Comparison of ENCODE assay signal across 8 cellular contexts in the genomic region with DNA sequence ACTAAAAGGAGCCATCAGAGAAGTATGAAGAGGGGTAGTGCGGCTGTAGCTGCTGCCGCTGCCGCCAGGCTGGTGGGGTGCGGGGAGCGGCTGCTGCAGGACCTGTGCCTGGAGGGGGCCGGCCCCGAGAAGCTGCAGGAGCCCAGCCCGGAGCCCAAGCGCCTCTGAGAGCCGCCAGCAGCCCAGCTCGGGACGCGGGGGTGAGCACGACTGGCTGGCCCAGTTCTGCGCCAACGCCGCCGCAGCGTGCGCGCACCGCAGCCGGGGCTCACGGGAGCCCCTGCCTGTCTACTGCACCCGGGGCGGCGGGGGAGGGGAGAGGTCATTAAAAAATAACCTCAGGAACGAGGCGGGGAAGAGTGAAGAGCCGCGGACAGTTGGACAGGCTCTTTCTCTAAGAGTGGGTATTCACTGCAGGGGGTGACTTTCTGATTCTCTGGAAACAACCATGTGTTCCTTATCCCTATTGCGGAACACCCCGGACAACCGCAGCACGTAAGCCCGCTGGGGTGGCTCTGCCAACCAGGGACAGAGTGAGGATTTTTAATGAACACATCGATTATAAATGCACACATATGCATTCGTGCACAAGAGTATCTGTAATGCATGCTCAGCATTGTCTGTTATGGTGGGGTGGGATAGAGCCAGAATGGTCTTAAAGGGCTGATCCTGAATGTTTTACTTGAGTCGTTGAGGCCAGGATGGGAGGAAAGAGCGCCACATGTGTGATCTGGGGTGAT. TPM values are rescaled to one million over a fixed set of nuclear protein-coding genes. Genes with fewer than 3 reads are reported as not detected.
DNase-seq lines count a peak whose midpoint lies in the region; ATAC-seq and TF ChIP-seq lines count a peak whose summit lies in the region.

No MANE protein-coding gene starts in this region.

- no peak overlapping the region for H4K8ac ChIP-seq in H9 (replicated peaks; ENCODE audit: insufficient read length, low read depth, low read length)

- WGBS in H9 (ENCODE audit: extremely low coverage, insufficient read length, low lambda C conversion rate), result no CpG with 5 or more reads among the region's 40 CpGs

- TF ChIP-seq CTCF in H9 (conservative IDR thresholded peaks at IDR 0.05) (peak; percentile 27; the same call in 1 of the 3 replicates), mesothelial cell of epicardium (IDR thresholded peaks at IDR 0.05; ENCODE audit: unreplicated experiment) (no peak)

- H3K79me1 ChIP-seq in H9 (ENCODE audit: insufficient read depth, low read depth, low read length, poor library complexity, severe bottlenecking), result no peaks in the 10 kb centered on the region

- no peak overlapping the region for H3K27ac ChIP-seq in H9 (ENCODE audit: insufficient read length, low read depth, low read length)
- H3K27ac ChIP-seq in substantia nigra (ENCODE audit: low read depth, low read length, poor library complexity, severe bottlenecking), result peak overlapping the region; percentile 7

- H3K18ac ChIP-seq in H9 (ENCODE audit: insufficient read length, low read depth, low read length), result no peak overlapping the region

- H3K27me3 Mint-ChIP-seq in H9 (ENCODE audit: low read depth) (peaks cover 53% of the 10 kb centered on the region), mesothelial cell of epicardium (ENCODE audit: low read depth) (peaks cover 12% of the 10 kb centered on the region)
- peaks cover 55 to 63% of the 10 kb centered on the region in 2 donors for H3K27me3 Mint-ChIP-seq in effector memory CD8-positive, alpha-beta T cell

- no peak overlapping the region; a peak in 1 of 7 replicates for H3K27ac Mint-ChIP-seq in H9
- no peak overlapping the region for H3K27ac Mint-ChIP-seq in effector memory CD8-positive, alpha-beta T cell
- H3K27ac Mint-ChIP-seq in mesothelial cell of epicardium, result peak overlapping the region; percentile 72

- peak overlapping the region; percentile 71 for H2AFZ ChIP-seq in H9 (ENCODE audit: low read length)

- H4K91ac ChIP-seq in H9 (ENCODE audit: insufficient read length, low read depth, low read length), result no peak overlapping the region

- H3K27me3 ChIP-seq in H9 (ENCODE audit: insufficient read depth, low read length), result no peaks in the 10 kb centered on the region

- no peak overlapping the region for H3K56ac ChIP-seq in H9 (ENCODE audit: insufficient read length, low read depth, low read length)

- H3K14ac ChIP-seq in H9 (ENCODE audit: insufficient read depth, low read length), result no peak overlapping the region

- no peak overlapping the region for H2AK5ac ChIP-seq in H9 (ENCODE audit: insufficient read length, low read length)

- H2BK12ac ChIP-seq in H9 (ENCODE audit: insufficient read length, low read depth, low read length), result no peak overlapping the region

- no peak overlapping the region for H2BK120ac ChIP-seq in H9 (ENCODE audit: low read depth, low read length, poor library complexity, severe bottlenecking)

- H3K4me3 Mint-ChIP-seq in H9 (peak overlapping the region; percentile 75 to 83), mesothelial cell of epicardium (peak overlapping the region; percentile 85)
- H3K4me3 Mint-ChIP-seq in effector memory CD8-positive, alpha-beta T cell, result peak overlapping the region; percentile 5 to 53

- H3K4me2 ChIP-seq in H9 (ENCODE audit: insufficient read depth, insufficient read length, low read length), result peak overlapping the region; percentile 62

- no peaks in the 10 kb centered on the region; the same call in 1 of the 2 replicates for H3K4me1 ChIP-seq in H9 (ENCODE audit: insufficient read depth, low read length)

- no peaks in the 10 kb centered on the region for H4K20me1 ChIP-seq in H9 (ENCODE audit: control insufficient read depth, insufficient read depth, insufficient read length)

- H3K36me3 Mint-ChIP-seq in H9 (ENCODE audit: insufficient read depth in 1 of 3, low read depth in 3 of 3) (no peaks in the 10 kb centered on the region), mesothelial cell of epicardium (no peaks in the 10 kb centered on the region)
- H3K36me3 Mint-ChIP-seq in effector memory CD8-positive, alpha-beta T cell (ENCODE audit: insufficient read depth), result no peaks in the 10 kb centered on the region

- H3K23ac ChIP-seq in H9 (ENCODE audit: insufficient read length, low read depth, low read length), result no peak overlapping the region

- H3K9ac ChIP-seq in H9 (ENCODE audit: extremely low read depth, insufficient read length, low read length), result peak overlapping the region; percentile 52

- H4K5ac ChIP-seq in H9 (ENCODE audit: insufficient read length, low read depth, low read length), result no peak overlapping the region

- no peak overlapping the region for H3T11ph ChIP-seq in H9 (ENCODE audit: low read length)

- no peak overlapping the region for H3K4ac ChIP-seq in H9 (ENCODE audit: low read depth, low read length)

- DNase-seq in H9 (peak; percentile 67), NCI-H526 treated with DMSO at 0.1 percent for 48 hours (lab: John Stamatoyannopoulos, UW) (peak; percentile 54), mesothelial cell of epicardium (ENCODE audit: low spot score in 2 of 2, unreplicated experiment in 2 of 2) (peak; percentile 40 to 71), substantia nigra (lab: John Stamatoyannopoulos, UW) (peak in 40 of 49 donors; percentile 4 to 62 (median 30)), OCI-M1 (lab: John Stamatoyannopoulos, UW) (no peak), ureter (ENCODE audit: low spot score) (no peak)
- DNase-seq in effector memory CD8-positive, alpha-beta T cell, result peak in 1 of 3 experiments; percentile 6

- H3K23me2 ChIP-seq in H9 (ENCODE audit: insufficient read length, low read depth, low read length, poor library complexity, severe bottlenecking), result peaks cover 9% of the 10 kb centered on the region

- no peak overlapping the region for H2BK15ac ChIP-seq in H9 (ENCODE audit: low read depth, low read length)

- H3K9me3 Mint-ChIP-seq in H9, result no peaks in the 10 kb centered on the region
- no peaks in the 10 kb centered on the region for H3K9me3 Mint-ChIP-seq in effector memory CD8-positive, alpha-beta T cell
- H3K9me3 Mint-ChIP-seq in mesothelial cell of epicardium, result no peaks in the 10 kb centered on the region

- no peaks in the 10 kb centered on the region for H3K9me3 ChIP-seq in H9 (ENCODE audit: control insufficient read depth, low read depth, low read length)

- H3K4me1 Mint-ChIP-seq in H9, result peaks cover 19 to 22% of the 10 kb centered on the region in 2 experiments
- H3K4me1 Mint-ChIP-seq in effector memory CD8-positive, alpha-beta T cell (ENCODE audit: low read depth in 2 of 2), result peaks cover 7 to 12% of the 10 kb centered on the region in 2 donors
- H3K4me1 Mint-ChIP-seq in mesothelial cell of epicardium, result peaks cover 31% of the 10 kb centered on the region

- H2BK5ac ChIP-seq in H9 (ENCODE audit: insufficient read length, low read length), result no peak overlapping the region

- ATAC-seq in GM18498 (IDR thresholded peaks at IDR 0.05; ENCODE audit: unreplicated experiment), result peak; percentile 63
- ATAC-seq in effector memory CD8-positive, alpha-beta T cell (replicated peaks), result peak; percentile 47

- H3K79me2 ChIP-seq in H9 (ENCODE audit: insufficient read depth, low read length), result no peaks in the 10 kb centered on the region

- H2BK20ac ChIP-seq in H9 (ENCODE audit: low read depth, low read length, poor library complexity, severe bottlenecking), result no peak overlapping the region

RNA-seq across cellular contexts. Expression of gene GAS2, which starts 0.5 kb away (rescaled TPM):
- total RNA-seq in H9 (2021), result 1.7 and 1.8 TPM in 2 replicates
- total RNA-seq in mesothelial cell of epicardium, result 14.8 to 17.8 TPM (median 14.9 TPM) in 3 replicates
- 12.6 TPM for total RNA-seq in ureter

RNA-seq across cellular contexts. Expression of gene FANCF, which starts 41.2 kb away (rescaled TPM):
- total RNA-seq in H9 (2021), result 15.3 and 17.8 TPM in 2 replicates
- 17.4 to 18.2 TPM (median 17.4 TPM) in 3 replicates for total RNA-seq in mesothelial cell of epicardium
- 17.9 TPM for total RNA-seq in ureter

Comparison
In these comparisons a context has a peak if more than half of its experiments do, and no peak if none do; other contexts are left out.
1. DNase-seq: peak in H9 (single experiment), NCI-H526 treated with DMSO at 0.1 percent for 48 hours (single experiment), mesothelial cell of epicardium (2 of 2) and substantia nigra (40 of 49); none in OCI-M1 (single experiment) and ureter (single experiment).
2. H3K4me3 Mint-ChIP-seq: peak in every context shown above with its lines; median percentile 85 in mesothelial cell of epicardium; 79 in H9; 29 in effector memory CD8-positive, alpha-beta T cell.